Comparison of ENCODE assay signal across 12 cellular contexts in the genomic region with DNA sequence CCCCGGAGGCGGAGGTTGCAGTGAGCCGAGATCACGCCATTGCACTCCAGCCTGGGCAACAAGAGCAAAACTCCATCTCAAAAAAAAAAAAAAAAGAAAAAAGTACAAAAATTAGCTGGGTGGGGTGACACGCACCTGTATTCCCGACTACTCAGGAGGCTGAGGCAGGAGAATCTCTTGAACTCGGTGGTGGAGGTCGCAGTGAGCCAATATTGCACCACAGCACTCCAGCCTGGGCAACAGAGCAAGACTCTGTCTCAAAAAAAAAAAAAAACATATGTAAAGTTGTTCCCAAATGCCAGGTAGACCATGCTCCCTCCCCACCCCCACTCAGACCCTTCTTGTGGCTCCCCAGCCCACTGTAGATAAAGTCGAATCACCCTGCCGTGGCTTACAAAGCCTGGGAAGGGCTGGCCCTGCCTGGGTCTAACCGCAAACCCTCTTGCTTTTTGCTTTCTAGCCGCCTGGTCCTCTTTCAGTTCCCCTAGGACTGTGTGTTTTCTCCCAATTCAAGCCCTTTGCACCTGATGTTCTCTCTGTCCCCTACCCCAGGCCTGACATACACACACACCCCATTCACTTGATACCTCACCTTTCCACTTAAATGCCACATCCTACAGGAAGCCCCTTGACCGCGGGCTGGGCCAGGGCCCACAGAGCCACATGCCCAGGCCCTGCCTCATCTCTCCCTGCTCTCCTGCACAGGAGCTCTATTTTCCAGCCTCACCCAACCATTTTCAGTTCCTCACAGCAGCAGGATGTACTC. TPM values are rescaled to one million over a fixed set of nuclear protein-coding genes. Genes with fewer than 3 reads are reported as not detected.
A peak's percentile ranks its signal among the peaks of the same experiment; 100 is the strongest.
DNase-seq lines count a peak whose midpoint lies in the region; ATAC-seq, FAIRE-seq and TF ChIP-seq lines count a peak whose summit lies in the region.
"Had no signal": no experiment of that assay in that cellular context is flagged by ENCODE, and none has a peak within 500 bp of the region (broad histone marks: within the 10 kb centered on the region; RNA-seq: fewer than 3 reads in every experiment).

No MANE protein-coding gene starts in this region.

- no peak for DNase-seq in CD4-positive, CD25-positive, alpha-beta regulatory T cell
- DNase-seq in GM19239 (ENCODE audit: insufficient read length, low spot score) (peak; percentile 71), activated B cell treated with CpG ODN at 0.5 μM for 24 hours (peak; percentile 25), omental fat pad (ENCODE audit: low spot score) (no peak), posterior cingulate gyrus (no peak)
- DNase-seq in effector CD8-positive, alpha-beta T cell (lab: John Stamatoyannopoulos, UW), result no peak
- DNase-seq: CD8-positive, alpha-beta T cell; NCI-H2029 treated with DMSO at 0.1 percent for 48 hours; right lobe of liver had no signal

- peaks cover 0 to 20% (median 5%) of the 10 kb centered on the region in 4 donors for H3K4me1 Mint-ChIP-seq in CD4-positive, CD25-positive, alpha-beta regulatory T cell
- peaks cover 12% of the 10 kb centered on the region for H3K4me1 Mint-ChIP-seq in activated B cell treated with CpG ODN at 0.5 μM for 24 hours

- H3K4me1 ChIP-seq in CD4-positive, CD25-positive, alpha-beta regulatory T cell (ENCODE audit: control insufficient read depth, insufficient read depth, low read length, poor library complexity, severe bottlenecking), result peaks cover 11% of the 10 kb centered on the region
- H3K4me1 ChIP-seq: right lobe of liver had no signal

- H3K9me3 ChIP-seq in CD4-positive, CD25-positive, alpha-beta regulatory T cell (ENCODE audit: control insufficient read depth in 2 of 2, low read length in 2 of 2), result no peaks in the 10 kb centered on the region
- H3K9me3 ChIP-seq: right lobe of liver had no signal

- H3K36me3 ChIP-seq in CD4-positive, CD25-positive, alpha-beta regulatory T cell (ENCODE audit: control insufficient read depth, insufficient read depth, low read length), result peaks cover 21% of the 10 kb centered on the region
- H3K36me3 ChIP-seq: right lobe of liver had no signal

- ATAC-seq in CD4-positive, CD25-positive, alpha-beta regulatory T cell (ENCODE audit: low read depth in 2 of 2), result peak; percentile 22 to 25
- peak; percentile 78 for ATAC-seq in HG03108 (IDR thresholded peaks at IDR 0.05; ENCODE audit: unreplicated experiment)
- peak; percentile 81 for ATAC-seq in activated B cell treated with CpG ODN at 0.5 μM for 24 hours (ENCODE audit: low read depth)
- no peak for ATAC-seq in GM21367 (IDR thresholded peaks at IDR 0.05; ENCODE audit: unreplicated experiment)
- ATAC-seq in omental fat pad (ENCODE audit: low FRiP score), result no peak
- ATAC-seq: CD8-positive, alpha-beta T cell; left lobe of liver had no signal

- H3K27ac Mint-ChIP-seq in CD4-positive, CD25-positive, alpha-beta regulatory T cell, result peak overlapping the region in 2 of 3 donors; percentile 1 to 52
- peak overlapping the region; percentile 37 for H3K27ac Mint-ChIP-seq in activated B cell treated with CpG ODN at 0.5 μM for 24 hours
- H3K27ac Mint-ChIP-seq: CD8-positive, alpha-beta T cell had no signal

- no peaks in the 10 kb centered on the region for H3K9me3 Mint-ChIP-seq in CD4-positive, CD25-positive, alpha-beta regulatory T cell
- H3K9me3 Mint-ChIP-seq in activated B cell treated with CpG ODN at 0.5 μM for 24 hours, result no peaks in the 10 kb centered on the region
- H3K9me3 Mint-ChIP-seq: CD8-positive, alpha-beta T cell had no signal

- peaks cover 10% of the 10 kb centered on the region for H3K36me3 Mint-ChIP-seq in CD4-positive, CD25-positive, alpha-beta regulatory T cell
- H3K36me3 Mint-ChIP-seq in activated B cell treated with CpG ODN at 0.5 μM for 24 hours (ENCODE audit: low read depth), result peaks cover 22% of the 10 kb centered on the region

- H3K4me3 ChIP-seq in CD4-positive, CD25-positive, alpha-beta regulatory T cell (ENCODE audit: low read depth, low read length), result no peak overlapping the region
- H3K4me3 ChIP-seq: right lobe of liver had no signal

- CTCF ChIA-PET in activated B cell treated with CpG ODN at 0.5 μM for 24 hours (lab: Charles Lee), result no interaction called here

- intact Hi-C loops in activated B cell treated with CpG ODN at 0.5 μM for 24 hours (cut with micrococcal nuclease), result loop anchor here (1.0 kb wide), 1 partner anchor 26 kb away; no protein-coding TSS in a partner anchor
- intact Hi-C loops in posterior cingulate gyrus (cut with DNase I), result no loop called here

- H3K27ac ChIP-seq in CD4-positive, CD25-positive, alpha-beta regulatory T cell (ENCODE audit: insufficient read depth, low read length, poor library complexity, severe bottlenecking), result no peak overlapping the region
- H3K27ac ChIP-seq: right lobe of liver had no signal

- H3K27me3 Mint-ChIP-seq in CD4-positive, CD25-positive, alpha-beta regulatory T cell, result no peaks in the 10 kb centered on the region
- no peaks in the 10 kb centered on the region for H3K27me3 Mint-ChIP-seq in activated B cell treated with CpG ODN at 0.5 μM for 24 hours

- no peak overlapping the region for H3K4me3 Mint-ChIP-seq in CD4-positive, CD25-positive, alpha-beta regulatory T cell
- H3K4me3 Mint-ChIP-seq in activated B cell treated with CpG ODN at 0.5 μM for 24 hours, result peak overlapping the region; percentile 5
- H3K4me3 Mint-ChIP-seq: CD8-positive, alpha-beta T cell had no signal

- POLR2A ChIA-PET in activated B cell treated with CpG ODN at 0.5 μM for 24 hours (lab: Charles Lee), result interaction anchor here (0.7 to 1.1 kb wide), 2 partner anchors 22 to 26 kb away, joined by 5 read pairs; no protein-coding TSS in a partner anchor

- peak; percentile 95 for FAIRE-seq in GM19239 (lab: Jason Lieb, UNC)

- H3K27me3 ChIP-seq in CD4-positive, CD25-positive, alpha-beta regulatory T cell (ENCODE audit: control insufficient read depth, insufficient read depth, low read length), result no peaks in the 10 kb centered on the region
- H3K27me3 ChIP-seq: right lobe of liver had no signal

- TF ChIP-seq CTCF in activated B cell treated with CpG ODN at 0.5 μM for 24 hours (IDR thresholded peaks at IDR 0.05), result no peak
- TF ChIP-seq CTCF in omental fat pad (IDR thresholded peaks at IDR 0.05), result no peak

RNA-seq across cellular contexts. Expression of a gene that starts 34.4 kb away (rescaled TPM):
- 310 TPM for total RNA-seq in CD4-positive, CD25-positive, alpha-beta regulatory T cell
- polyA plus RNA-seq in CD4-positive, CD25-positive, alpha-beta regulatory T cell, result 100 to 1,000 TPM; 117 to 164 (median 140) TPM
- total RNA-seq in activated B cell treated with CpG ODN at 0.5 μM for 24 hours, result 379 and 388 TPM in 2 replicates
- 1 to 10 TPM; 1.5 to 3.2 (median 2.7) TPM for total RNA-seq in omental fat pad

RNA-seq across cellular contexts. Expression of a gene that starts 35.6 kb away (rescaled TPM):
- total RNA-seq in CD4-positive, CD25-positive, alpha-beta regulatory T cell, result 319 TPM
- 100 to 1,000 TPM; 429 to 508 (median 476) TPM for polyA plus RNA-seq in CD4-positive, CD25-positive, alpha-beta regulatory T cell
- total RNA-seq in activated B cell treated with CpG ODN at 0.5 μM for 24 hours (344 and 385 TPM in 2 replicates), omental fat pad (100 to 1,000 TPM; 364 to 556 (median 476) TPM)

Comparison
In these comparisons a context has a peak if more than half of its experiments do, and no peak if none do; other contexts are left out.
1. ATAC-seq: peak in CD4-positive, CD25-positive, alpha-beta regulatory T cell (2 of 2), HG03108 (single experiment) and activated B cell treated with CpG ODN at 0.5 μM for 24 hours (single experiment); none in GM21367 (single experiment) and omental fat pad (single experiment).
2. DNase-seq: peak in GM19239 (single experiment) and activated B cell treated with CpG ODN at 0.5 μM for 24 hours (single experiment); none in CD4-positive, CD25-positive, alpha-beta regulatory T cell (0 of 3), omental fat pad (single experiment), effector CD8-positive, alpha-beta T cell (single experiment) and posterior cingulate gyrus (0 of 10).
3. RNA of a gene that starts 34.4 kb away (total RNA-seq): 379 to 388 TPM in activated B cell treated with CpG ODN at 0.5 μM for 24 hours and 310 TPM in CD4-positive, CD25-positive, alpha-beta regulatory T cell (single experiment); 1.5 to 3.2 TPM in omental fat pad; every median in the first group is over 10 times any median in the second.